10 cellular contexts compared by ENCODE assay signal in the genomic region with DNA sequence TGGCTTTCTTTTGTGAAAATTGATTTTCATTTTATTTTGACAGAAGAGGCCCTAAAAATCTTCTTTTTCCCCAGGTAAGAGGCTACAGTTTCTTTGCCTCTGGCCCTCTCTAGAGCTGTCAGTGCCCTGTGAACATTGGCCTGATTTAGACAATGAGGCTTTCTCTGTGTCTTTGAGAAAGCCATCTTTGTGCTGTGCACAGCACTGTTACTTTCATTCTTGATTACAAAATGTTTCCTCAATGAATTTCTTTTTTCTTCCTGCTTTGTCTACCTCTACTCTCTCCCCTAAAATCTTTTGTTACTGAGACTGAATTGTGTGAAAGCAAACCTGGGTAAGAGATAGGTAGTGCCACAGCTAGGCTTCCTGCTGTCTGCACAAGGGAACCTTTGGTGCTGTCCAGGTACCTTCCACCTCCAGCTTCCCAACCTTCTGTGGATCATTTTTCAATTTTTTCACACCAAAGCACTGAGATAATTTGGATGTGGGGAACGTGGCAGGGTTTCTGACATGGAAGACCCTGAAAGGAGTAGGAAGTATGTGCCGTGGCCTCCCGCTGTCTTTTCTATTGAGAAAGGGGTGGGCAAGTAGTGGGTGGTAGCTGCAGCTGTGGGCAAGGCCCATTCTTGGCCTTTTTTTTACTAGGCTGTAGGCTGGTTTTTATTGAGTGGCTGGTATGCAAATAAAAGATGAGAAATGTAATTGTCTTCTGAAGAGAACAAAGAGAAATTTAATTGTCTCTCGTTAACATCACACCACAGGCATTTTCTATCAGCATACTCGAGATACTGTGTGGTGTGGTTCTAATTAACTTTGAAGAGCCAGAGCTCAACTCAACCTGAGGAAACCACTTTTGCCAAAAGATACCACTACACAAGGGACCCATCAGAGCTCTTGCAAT. TPM values are rescaled to one million over a fixed set of nuclear protein-coding genes. Genes with fewer than 3 reads are reported as not detected.
DNase-seq lines count a peak whose midpoint lies in the region; ATAC-seq lines count a peak whose summit lies in the region.
"Had no signal": no experiment of that assay in that cellular context is flagged by ENCODE, and none has a peak within 500 bp of the region (broad histone marks: within the 10 kb centered on the region; RNA-seq: fewer than 3 reads in every experiment).

No MANE protein-coding gene starts in this region.

- peaks cover 79% of the 10 kb centered on the region for H3K4me1 ChIP-seq in BLaER1
- peaks cover 16% of the 10 kb centered on the region for H3K4me1 ChIP-seq in HUES6 (ENCODE audit: control insufficient read depth, insufficient read depth, low read length)

- H3K9ac ChIP-seq in BLaER1 (no peak overlapping the region), HUES6 (ENCODE audit: low read length) (peak overlapping the region; percentile 21)

- POLR2A ChIA-PET in naive thymus-derived CD8-positive, alpha-beta T cell (lab: Charles Lee): interaction anchor here (0.6 to 2.6 kb wide), 6 partner anchors 16 to 67 kb away, joined by 3 to 12 read pairs (median 7); a partner anchor contains a TSS

- no peaks in the 10 kb centered on the region for H3K9me3 Mint-ChIP-seq in naive thymus-derived CD8-positive, alpha-beta T cell

- H3K4me3 ChIP-seq in BLaER1: no peak overlapping the region
- no peak overlapping the region for H3K4me3 ChIP-seq in HUES6 (ENCODE audit: low read depth, low read length)

- H3K9me3 ChIP-seq in BLaER1 (no peaks in the 10 kb centered on the region), HUES6 (ENCODE audit: control insufficient read depth, insufficient read depth, low read depth, low read length) (no peaks in the 10 kb centered on the region)

- peak overlapping the region; percentile 36 to 91 (median 84) for H3K27ac Mint-ChIP-seq in naive thymus-derived CD8-positive, alpha-beta T cell

- no peaks in the 10 kb centered on the region for H3K27me3 ChIP-seq in BLaER1
- H3K27me3 ChIP-seq in HUES6 (ENCODE audit: control insufficient read depth, insufficient read depth, low read length): no peaks in the 10 kb centered on the region

- H3K4me2 ChIP-seq in BLaER1: peak overlapping the region; percentile 48

- peaks cover 78% of the 10 kb centered on the region for H4K20me1 ChIP-seq in BLaER1

- H3K36me3 ChIP-seq in BLaER1: peaks cover 22% of the 10 kb centered on the region
- H3K36me3 ChIP-seq in HUES6 (ENCODE audit: control insufficient read depth, insufficient read depth, low read length): no peaks in the 10 kb centered on the region

- peak; percentile 60 to 76 for ATAC-seq in naive thymus-derived CD8-positive, alpha-beta T cell
- ATAC-seq in HG03469 (IDR thresholded peaks at IDR 0.05; ENCODE audit: unreplicated experiment): no peak
- no peak for ATAC-seq in GM21526 (IDR thresholded peaks at IDR 0.05; ENCODE audit: low FRiP score, unreplicated experiment)

- H3K27ac ChIP-seq in BLaER1 (peak overlapping the region; percentile 44; the same call in 1 of the 2 replicates), HUES6 (ENCODE audit: low read depth, low read length) (peak overlapping the region; percentile 43), angular gyrus (ENCODE audit: low read depth, low read length) (peak overlapping the region; percentile 75)

- peaks cover 0 to 30% (median 3%) of the 10 kb centered on the region in 3 donors for H3K36me3 Mint-ChIP-seq in naive thymus-derived CD8-positive, alpha-beta T cell

- DNase-seq in naive thymus-derived CD8-positive, alpha-beta T cell: no peak
- no peak for DNase-seq in stimulated activated CD4-positive, alpha-beta T cell treated with anti-CD3 and anti-CD28 coated beads, Interleukin-1b, Interleukin-23, amount 100 ng/mL, for 48 hours
- no peak for DNase-seq in UCSD-AML1 (lab: John Stamatoyannopoulos, UW; ENCODE audit: unreplicated experiment)
- DNase-seq: DMS79, foreskin melanocyte had no signal

- H3K4me1 Mint-ChIP-seq in naive thymus-derived CD8-positive, alpha-beta T cell: peaks cover 50 to 94% (median 86%) of the 10 kb centered on the region in 4 donors

- H3K27me3 Mint-ChIP-seq in naive thymus-derived CD8-positive, alpha-beta T cell: no peaks in the 10 kb centered on the region

- H3K4me3 Mint-ChIP-seq in naive thymus-derived CD8-positive, alpha-beta T cell: peak overlapping the region; percentile 46 to 79 (median 72)

RNA-seq across cellular contexts. Expression of a gene that starts 21.0 kb away (rescaled TPM):
- total RNA-seq in naive thymus-derived CD8-positive, alpha-beta T cell: 10 to 100 TPM; 78.4 to 79.6 TPM
- polyA plus RNA-seq in naive thymus-derived CD8-positive, alpha-beta T cell: 10 to 100 TPM; 35.1 to 40.7 (median 35.3) TPM

RNA-seq across cellular contexts. Expression of a gene that starts 53.1 kb away (rescaled TPM):
- 100 to 1,000 TPM; 139 to 142 TPM for total RNA-seq in naive thymus-derived CD8-positive, alpha-beta T cell
- 100 to 1,000 TPM; 143 to 221 (median 206) TPM for polyA plus RNA-seq in naive thymus-derived CD8-positive, alpha-beta T cell

Comparison
In these comparisons a context has a peak if more than half of its experiments do, and no peak if none do; other contexts are left out.
1. ATAC-seq: peak in naive thymus-derived CD8-positive, alpha-beta T cell (2 of 2); none in HG03469 (single experiment) and GM21526 (single experiment).
2. Peak in every context shown above with its lines, with median percentiles within 50 percentile points of each other: H3K27ac ChIP-seq.